26 cellular contexts compared by ENCODE assay signal in genomic region chr5:142954455-142954854, GRCh38.
DNase-seq lines count a peak whose midpoint lies in the region; ATAC-seq and TF ChIP-seq lines count a peak whose summit lies in the region.
"Had no signal": no experiment of that assay in that cellular context is flagged by ENCODE, and none has a peak within 500 bp of the region (broad histone marks: within the 10 kb centered on the region; RNA-seq: fewer than 3 reads in every experiment).

No MANE protein-coding gene starts in this region.

- no peak overlapping the region for H3K4me3 Mint-ChIP-seq in neural crest cell
- no peak overlapping the region for H3K4me3 Mint-ChIP-seq in nephron progenitor cell
- H3K4me3 Mint-ChIP-seq: B cell; CD8-positive, alpha-beta T cell had no signal

- H3K4me1 Mint-ChIP-seq in neural crest cell: peaks cover 3% of the 10 kb centered on the region
- H3K4me1 Mint-ChIP-seq in nephron progenitor cell: peaks cover 7% of the 10 kb centered on the region

- H3K27ac ChIP-seq in left ventricle myocardium inferior (replicated peaks) (peak overlapping the region; percentile 73), SJCRH30 (no peak overlapping the region)
- H3K27ac ChIP-seq: 22Rv1, C4-2B, GM23248, PC-9 had no signal

- H3K9me3 Mint-ChIP-seq in neural crest cell (peaks cover 6% of the 10 kb centered on the region), nephron progenitor cell (peaks cover 19% of the 10 kb centered on the region)
- H3K9me3 Mint-ChIP-seq: CD8-positive, alpha-beta T cell had no signal

- H3K36me3 Mint-ChIP-seq in neural crest cell (ENCODE audit: low read depth): no peaks in the 10 kb centered on the region
- no peaks in the 10 kb centered on the region for H3K36me3 Mint-ChIP-seq in nephron progenitor cell (ENCODE audit: low read depth)

- ATAC-seq in Right ventricle myocardium inferior (peak; percentile 65), HG03521 (IDR thresholded peaks at IDR 0.05; ENCODE audit: unreplicated experiment) (no peak)
- ATAC-seq: CD8-positive, alpha-beta T cell; HepG2 had no signal

- H3K27ac Mint-ChIP-seq in neural crest cell (ENCODE audit: unreplicated experiment): peak overlapping the region; percentile 4
- no peak overlapping the region for H3K27ac Mint-ChIP-seq in nephron progenitor cell
- H3K27ac Mint-ChIP-seq: B cell; CD8-positive, alpha-beta T cell had no signal

- no peaks in the 10 kb centered on the region for H3K36me3 ChIP-seq in left ventricle myocardium inferior
- H3K36me3 ChIP-seq in SJCRH30: no peaks in the 10 kb centered on the region
- H3K36me3 ChIP-seq: MG63 had no signal

- no peak for DNase-seq in Right ventricle myocardium inferior (ENCODE audit: missing footprints)
- DNase-seq in cardiac septum (ENCODE audit: low spot score): no peak
- DNase-seq in left ventricle myocardium inferior: no peak
- no peak for DNase-seq in neural crest cell (ENCODE audit: low read depth, low spot score)
- DNase-seq in SJCRH30: no peak
- DNase-seq in nephron progenitor cell: no peak
- DNase-seq: CD8-positive, alpha-beta T cell; DMS153; GM23248; H7; KBM-7; MG63; NCI-H1105 treated with DMSO at 0.1 percent for 48 hours; NCI-H146; NCI-H1930; NCI-H2107; NCI-H524; NCI-H748 treated with DMSO at 0.1 percent for 48 hours; PC-9; SIG-M5; SK-N-SH had no signal

- no peak for TF ChIP-seq CTCF in left ventricle myocardium inferior (IDR thresholded peaks at IDR 0.05; ENCODE audit: borderline replicate concordance)
- no peak for TF ChIP-seq CTCF in neural crest cell (conservative IDR thresholded peaks at IDR 0.05)
- TF ChIP-seq CTCF in nephron progenitor cell (IDR thresholded peaks at IDR 0.05): no peak

- H3K4me1 ChIP-seq in left ventricle myocardium inferior: peaks cover 77% of the 10 kb centered on the region
- 0 out of 2 replicates have a peak, but pooled peaks cover 1% of the 10 kb centered on the region for H3K4me1 ChIP-seq in SJCRH30

- H3K27me3 ChIP-seq in left ventricle myocardium inferior (ENCODE audit: low read depth) (no peaks in the 10 kb centered on the region), SJCRH30 (no peaks in the 10 kb centered on the region)
- H3K27me3 ChIP-seq: MG63 had no signal

- intact Hi-C loops in Right ventricle myocardium inferior (cut with DNase I) (no loop called here), cardiac septum (cut with DNase I) (no loop called here), left ventricle myocardium inferior (cut with micrococcal nuclease) (no loop called here)

- H3K9me3 ChIP-seq in left ventricle myocardium inferior (replicated peaks) (no peaks in the 10 kb centered on the region), SJCRH30 (replicated peaks) (no peaks in the 10 kb centered on the region)
- H3K9me3 ChIP-seq: SK-N-SH had no signal

- H3K27me3 Mint-ChIP-seq in neural crest cell (ENCODE audit: low read depth) (no peaks in the 10 kb centered on the region), nephron progenitor cell (ENCODE audit: low read depth, poor library complexity) (no peaks in the 10 kb centered on the region)
- H3K27me3 Mint-ChIP-seq: B cell had no signal

- H3K4me3 ChIP-seq in left ventricle myocardium inferior (no peak overlapping the region), SJCRH30 (no peak overlapping the region)
- H3K4me3 ChIP-seq: GM23248, MG63, PC-9 had no signal
